18 cellular contexts compared by ENCODE assay signal in the genomic region with DNA sequence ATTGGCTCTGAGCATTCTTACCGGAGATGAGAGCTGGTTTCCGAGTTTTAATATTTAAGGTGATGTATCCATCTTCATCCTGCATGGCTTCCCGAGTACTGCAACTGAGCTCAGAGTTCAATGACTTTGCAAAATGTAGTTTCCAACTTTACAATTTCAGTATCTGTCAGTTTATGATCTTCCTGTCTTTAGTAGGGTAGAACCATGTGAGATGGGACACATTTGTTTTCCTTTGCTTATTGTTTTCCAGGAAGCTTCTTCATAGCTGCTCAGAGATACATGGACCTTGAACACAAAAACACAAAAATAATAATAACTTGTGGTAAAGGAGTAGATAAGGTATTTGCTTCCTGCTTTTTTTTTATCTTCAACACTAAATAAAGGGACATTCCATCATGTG. TPM values are rescaled to one million over a fixed set of nuclear protein-coding genes. Genes with fewer than 3 reads are reported as not detected.
DNase-seq lines count a peak whose midpoint lies in the region; ATAC-seq, FAIRE-seq and TF ChIP-seq lines count a peak whose summit lies in the region.
"Had no signal": no experiment of that assay in that cellular context is flagged by ENCODE, and none has a peak within 500 bp of the region (broad histone marks: within the 10 kb centered on the region; RNA-seq: fewer than 3 reads in every experiment).

Gene CLEC1B (minus strand): TSS at position 106 of the 400 bp plus-strand sequence. CDS start 21 bp downstream, at position 85.

- no peak within 1 kb of the TSS for H3K9ac ChIP-seq in Loucy (ENCODE audit: low read depth, low read length, poor library complexity, severe bottlenecking)
- no peak within 1 kb of the TSS for H3K9ac ChIP-seq in smooth muscle cell (ENCODE audit: low read depth)
- H3K9ac ChIP-seq: GM23248 had no signal

- H3K4me1 ChIP-seq in Loucy (ENCODE audit: insufficient read depth, low read length, poor library complexity, severe bottlenecking) (peaks cover 10% of the 10 kb centered on the region), smooth muscle cell (ENCODE audit: low read depth) (peaks cover 9% of the 10 kb centered on the region)
- H3K4me1 ChIP-seq: BE2C, HAP-1 had no signal

- peak within 1 kb of the TSS; percentile 81 for H3K27ac ChIP-seq in smooth muscle cell (ENCODE audit: low read depth)
- H3K27ac ChIP-seq: GM23248 had no signal

- 98% methylated on average over 3 of the region's 3 CpGs for WGBS in smooth muscle cell (ENCODE audit: low lambda C conversion rate)

- no peaks in the 10 kb centered on the region for H3K9me2 ChIP-seq in Loucy (replicated peaks; ENCODE audit: low read depth, low read length)

- H3K79me2 ChIP-seq in Loucy (ENCODE audit: insufficient read depth, low read length): no peaks in the 10 kb centered on the region
- no peaks in the 10 kb centered on the region for H3K79me2 ChIP-seq in smooth muscle cell (ENCODE audit: low read depth)

- TF ChIP-seq CTCF in D721Med (IDR thresholded peaks at IDR 0.05; ENCODE audit: insufficient read depth, missing control alignments) (no peak), Loucy (conservative IDR thresholded peaks at IDR 0.05; ENCODE audit: low read length) (no peak), smooth muscle cell (IDR thresholded peaks at IDR 0.05; ENCODE audit: borderline replicate concordance, insufficient read depth, poor library complexity, severe bottlenecking) (no peak)

- H2AFZ ChIP-seq in Loucy (ENCODE audit: low read length) (0 out of 2 replicates have a peak within 1 kb of the TSS, but pooled peaks have one; percentile 49), smooth muscle cell (ENCODE audit: low read depth) (no peak within 1 kb of the TSS)
- H2AFZ ChIP-seq: GM23248 had no signal

- H3K4me3 ChIP-seq in Loucy (ENCODE audit: low read length, poor library complexity, severe bottlenecking): no peak within 1 kb of the TSS
- no peak within 1 kb of the TSS for H3K4me3 ChIP-seq in smooth muscle cell
- H3K4me3 ChIP-seq: GM23248, HAP-1 had no signal

- no peaks in the 10 kb centered on the region for H3F3A ChIP-seq in Loucy (ENCODE audit: low read depth)
- peaks cover 11% of the 10 kb centered on the region for H3F3A ChIP-seq in smooth muscle cell (ENCODE audit: low read depth)

- FAIRE-seq in D721Med (lab: Jason Lieb, UNC): peak; percentile 11
- FAIRE-seq: A204.1, G401.6, GM12891 had no signal

- H3K4me2 ChIP-seq in Loucy (ENCODE audit: low read depth, low read length, poor library complexity, severe bottlenecking) (no peak within 1 kb of the TSS), smooth muscle cell (peak within 1 kb of the TSS; percentile 71)

- H4K20me1 ChIP-seq in Loucy (ENCODE audit: insufficient read depth, low read length, poor library complexity, severe bottlenecking): no peaks in the 10 kb centered on the region
- H4K20me1 ChIP-seq in smooth muscle cell (ENCODE audit: low read depth): no peaks in the 10 kb centered on the region

- H3K9me3 ChIP-seq in Loucy (ENCODE audit: insufficient read depth, low read depth, low read length) (no peaks in the 10 kb centered on the region), smooth muscle cell (replicated peaks; ENCODE audit: low read depth) (no peaks in the 10 kb centered on the region)
- H3K9me3 ChIP-seq: BE2C, HAP-1 had no signal

- ATAC-seq in left lobe of liver (peak; percentile 49), GM18511 (IDR thresholded peaks at IDR 0.05; ENCODE audit: unreplicated experiment) (no peak)

- no peak for DNase-seq in D721Med (ENCODE audit: insufficient read length, low spot score)
- no peak for DNase-seq in left lobe of liver (ENCODE audit: low spot score)
- DNase-seq in smooth muscle cell (lab: John Stamatoyannopoulos, UW; ENCODE audit: unreplicated experiment): no peak
- no peak for DNase-seq in NCI-H1694 (lab: John Stamatoyannopoulos, UW)
- DNase-seq: ACHN; BE2C; C1 segment of cervical spinal cord; CD4-positive, CD25-positive, alpha-beta regulatory T cell; CD8-positive, alpha-beta memory T cell; COR-L47; GM23248 had no signal

- H3K27me3 ChIP-seq in Loucy (ENCODE audit: insufficient read depth, low read length, poor library complexity, severe bottlenecking) (no peaks in the 10 kb centered on the region), smooth muscle cell (ENCODE audit: low read depth) (no peaks in the 10 kb centered on the region)

- H3K36me3 ChIP-seq in Loucy (ENCODE audit: insufficient read depth, low read length) (no peaks in the 10 kb centered on the region), smooth muscle cell (ENCODE audit: low read depth) (no peaks in the 10 kb centered on the region)
- H3K36me3 ChIP-seq: BE2C, HAP-1 had no signal

RNA-seq across cellular contexts. Expression of gene CLEC1B, which starts in this region (rescaled TPM):
- total RNA-seq in left lobe of liver (10.7 TPM), smooth muscle cell (2.5 and 2.9 TPM in 2 replicates)
- polyA plus RNA-seq in smooth muscle cell: 2.8 and 4.1 TPM in 2 replicates
- total RNA-seq: CD8-positive, alpha-beta memory T cell; GM23248; H4 had no signal
- polyA plus RNA-seq: CD4-positive, CD25-positive, alpha-beta regulatory T cell; CD8-positive, alpha-beta memory T cell; GM23248 had no signal
